ENCODE assay signal across 24 cellular contexts in the genomic region with DNA sequence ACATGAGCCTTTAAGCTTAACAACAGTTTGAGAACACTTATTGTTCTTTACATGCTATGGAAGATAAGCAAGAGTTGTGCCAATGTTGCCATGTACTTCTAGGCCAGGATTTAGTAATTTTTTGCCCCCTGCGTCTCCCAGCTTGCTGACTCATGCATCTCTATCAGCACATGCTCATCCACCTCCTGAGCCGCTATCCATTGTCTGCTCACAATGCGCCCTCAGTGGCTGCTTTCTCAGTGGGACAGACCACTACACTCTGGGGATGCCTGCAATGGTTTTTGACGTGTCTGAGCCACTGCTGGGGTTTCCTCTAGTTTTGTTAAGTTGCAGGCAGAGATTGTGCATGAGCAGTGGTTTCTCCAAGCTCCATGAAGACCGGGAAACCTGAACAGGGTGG. TPM values are rescaled to one million over a fixed set of nuclear protein-coding genes. Genes with fewer than 3 reads are reported as not detected.
DNase-seq lines count a peak whose midpoint lies in the region; ATAC-seq, FAIRE-seq and TF ChIP-seq lines count a peak whose summit lies in the region.
"Had no signal": no experiment of that assay in that cellular context is flagged by ENCODE, and none has a peak within 500 bp of the region (broad histone marks: within the 10 kb centered on the region; RNA-seq: fewer than 3 reads in every experiment).

No MANE protein-coding gene starts in this region.

- H3K27me3 ChIP-seq in A673 (replicated peaks; ENCODE audit: insufficient read depth, low read depth, low read length, poor library complexity) (no peaks in the 10 kb centered on the region), mesendoderm (ENCODE audit: insufficient read depth, low read length, poor library complexity) (no peaks in the 10 kb centered on the region)
- H3K27me3 ChIP-seq: gastroesophageal sphincter, sigmoid colon, SJSA1 had no signal

- no peak for FAIRE-seq in GM12891 (lab: Jason Lieb, UNC)
- FAIRE-seq: D721Med, GM18507, RCC 7860 had no signal

- no peak overlapping the region for H2BK120ac ChIP-seq in mesendoderm (ENCODE audit: low read depth, low read length)

- H3K23ac ChIP-seq in mesendoderm (ENCODE audit: low read length), result no peak overlapping the region

- peaks cover 2% of the 10 kb centered on the region for H3K36me3 Mint-ChIP-seq in T-helper 17 cell (ENCODE audit: low read depth)

- H3K27ac ChIP-seq in A673 (ENCODE audit: low read depth, low read length, poor library complexity, severe bottlenecking), result no peak overlapping the region
- H3K27ac ChIP-seq in mesendoderm (ENCODE audit: low read depth, low read length), result no peak overlapping the region
- H3K27ac ChIP-seq: gastroesophageal sphincter, parathyroid adenoma, sigmoid colon, SJSA1 had no signal

- peaks cover 6% of the 10 kb centered on the region for H3K79me2 ChIP-seq in mesendoderm (ENCODE audit: control insufficient read depth, insufficient read depth, low read length)

- no peaks in the 10 kb centered on the region for H3K9me3 ChIP-seq in A673 (ENCODE audit: low read depth, low read length, poor library complexity, severe bottlenecking)
- H3K9me3 ChIP-seq in T-helper 17 cell (ENCODE audit: control insufficient read depth, low read length, poor library complexity, severe bottlenecking), result no peaks in the 10 kb centered on the region
- H3K9me3 ChIP-seq: gastroesophageal sphincter, sigmoid colon, SJSA1 had no signal

- H2AK5ac ChIP-seq in mesendoderm (ENCODE audit: low read length), result no peak overlapping the region

- intact Hi-C loops in A673 (cut with micrococcal nuclease; ENCODE audit: unreplicated experiment), result no loop called here
- intact Hi-C loops in lower leg skin (cut with DNase I; ENCODE audit: low total_unique reads), result no loop called here

- no peak overlapping the region for H3K4me3 Mint-ChIP-seq in T-helper 17 cell
- H3K4me3 Mint-ChIP-seq: activated CD4-positive, alpha-beta T cell treated with anti-CD3 and anti-CD28 coated beads, Interleukin-2, amount 10 ng/mL, durations not matched to agents 7 days and 5 days; CD14-positive monocyte; IgD-negative memory B cell; natural killer cell had no signal

- CTCF ChIA-PET in A673 (lab: Charles Lee), result no interaction called here

- H3K27ac Mint-ChIP-seq in T-helper 17 cell, result peak overlapping the region; percentile 16
- H3K27ac Mint-ChIP-seq: activated CD4-positive, alpha-beta T cell treated with anti-CD3 and anti-CD28 coated beads, Interleukin-2, amount 10 ng/mL, durations not matched to agents 7 days and 5 days; IgD-negative memory B cell; natural killer cell had no signal

- peak overlapping the region; percentile 62 for H3K4ac ChIP-seq in mesendoderm (ENCODE audit: low read depth, low read length)

- POLR2A ChIA-PET in A673 (lab: Charles Lee; ENCODE audit: low non-redundant PET), result no interaction called here

- no peak for TF ChIP-seq POLR2A in GM12891 (IDR thresholded peaks at IDR 0.05; ENCODE audit: low read depth, low read length)
- no peak for TF ChIP-seq POLR2A in lower leg skin (IDR thresholded peaks at IDR 0.05)

- H3K56ac ChIP-seq in mesendoderm (ENCODE audit: low read length), result no peak overlapping the region

- peaks cover 15% of the 10 kb centered on the region for H3K4me1 Mint-ChIP-seq in T-helper 17 cell

- no peak for ATAC-seq in T-helper 17 cell
- ATAC-seq: gastroesophageal sphincter, natural killer cell had no signal

- no peak overlapping the region for H3K4me2 ChIP-seq in mesendoderm (ENCODE audit: low read length)

- no peak overlapping the region for H4K5ac ChIP-seq in mesendoderm (ENCODE audit: low read length)

- H3K27me3 Mint-ChIP-seq in T-helper 17 cell, result no peaks in the 10 kb centered on the region
- H3K27me3 Mint-ChIP-seq: activated CD4-positive, alpha-beta T cell treated with anti-CD3 and anti-CD28 coated beads, Interleukin-2, amount 10 ng/mL, durations not matched to agents 7 days and 5 days; IgD-negative memory B cell had no signal

- H3K4me1 ChIP-seq in A673 (ENCODE audit: insufficient read depth, low read length, poor library complexity, severe bottlenecking), result no peaks in the 10 kb centered on the region
- H3K4me1 ChIP-seq in mesendoderm (ENCODE audit: control insufficient read depth, low read depth, low read length), result peaks cover 3% of the 10 kb centered on the region
- H3K4me1 ChIP-seq: parathyroid adenoma, sigmoid colon, SJSA1 had no signal

- no peak overlapping the region for H3K18ac ChIP-seq in mesendoderm (ENCODE audit: low read length)

- DNase-seq in A673 (ENCODE audit: low spot score), result peak; percentile 48
- DNase-seq in T-helper 17 cell, result no peak
- peak; percentile 54 to 58 for DNase-seq in cardiac fibroblast (ENCODE audit: low read depth in 2 of 2)
- DNase-seq in mesendoderm, result peak; percentile 25
- no peak for DNase-seq in SKM-1 (lab: John Stamatoyannopoulos, UW; ENCODE audit: unreplicated experiment)
- DNase-seq in GM12891 (ENCODE audit: insufficient read length, low spot score), result no peak
- DNase-seq in lower leg skin (ENCODE audit: low spot score in 2 of 2), result no peak
- no peak for DNase-seq in NCI-H82 (lab: John Stamatoyannopoulos, UW)
- DNase-seq: activated CD4-positive, alpha-beta T cell treated with anti-CD3 and anti-CD28 coated beads, Interleukin-2, amount 10 ng/mL, durations not matched to agents 7 days and 5 days; activated gamma-delta T cell; central memory CD4-positive, alpha-beta T cell; H7; natural killer cell; NCI-H2081 treated with DMSO at 0.1 percent for 48 hours; NCI-H524 treated with DMSO at 0.1 percent for 48 hours; sigmoid colon had no signal

- no peak overlapping the region for H3K9ac ChIP-seq in mesendoderm (ENCODE audit: low read length)
- H3K9ac ChIP-seq: parathyroid adenoma had no signal

- H3K79me1 ChIP-seq in mesendoderm (ENCODE audit: low read length), result peaks cover 10% of the 10 kb centered on the region

- no peak overlapping the region for H4K8ac ChIP-seq in mesendoderm (ENCODE audit: low read depth, low read length)

- no peak overlapping the region for H2BK15ac ChIP-seq in mesendoderm (replicated peaks; ENCODE audit: low read depth)

- H3K36me3 ChIP-seq in A673 (ENCODE audit: insufficient read depth, low read length, poor library complexity, severe bottlenecking), result peaks cover 15% of the 10 kb centered on the region
- peaks cover 4% of the 10 kb centered on the region for H3K36me3 ChIP-seq in mesendoderm (ENCODE audit: control insufficient read depth, insufficient read depth, low read length)

- no peak overlapping the region for H3K4me3 ChIP-seq in A673 (ENCODE audit: low read depth, low read length, poor library complexity, severe bottlenecking)
- no peak overlapping the region for H3K4me3 ChIP-seq in cardiac fibroblast (replicated peaks in 1 of 2; ENCODE audit: low read depth in 2 of 2, low read length in 2 of 2)
- no peak overlapping the region for H3K4me3 ChIP-seq in mesendoderm (ENCODE audit: low read length)
- H3K4me3 ChIP-seq in lower leg skin (ENCODE audit: low read depth, poor library complexity, severe bottlenecking), result no peak overlapping the region
- H3K4me3 ChIP-seq: gastroesophageal sphincter, sigmoid colon, SJSA1 had no signal

- WGBS in mesendoderm (ENCODE audit: extremely low coverage, insufficient coverage, low lambda C conversion rate), result no CpG with 5 or more reads among the region's 5 CpGs
- 92 to 93% methylated on average over 5 of the region's 5 CpGs for WGBS in lower leg skin, 2 donors

- BruUV-seq in A673 (replicated peaks; lab: Mats Ljungman, UMichigan), result no TSS peak

- H2BK5ac ChIP-seq in mesendoderm (ENCODE audit: low read length), result no peak overlapping the region

- no peak for TF ChIP-seq CTCF in A673 (conservative IDR thresholded peaks at IDR 0.05; ENCODE audit: low read depth, low read length)
- no peak for TF ChIP-seq CTCF in cardiac fibroblast (IDR thresholded peaks at IDR 0.05; ENCODE audit: low read depth, low read length)
- no peak for TF ChIP-seq CTCF in lower leg skin (IDR thresholded peaks at IDR 0.05)

TF ChIP-seq in GM12891, 5 proteins besides CTCF, POLR2A, EP300 and RAD21:
- no peak for TF ChIP-seq SPI1 (IDR thresholded peaks at IDR 0.05; ENCODE audit: low read depth, low read length)
- no peak for TF ChIP-seq PAX5 (IDR thresholded peaks at IDR 0.05; ENCODE audit: insufficient read depth, low read length, severe bottlenecking)
- no peak for TF ChIP-seq POU2F2 (IDR thresholded peaks at IDR 0.05; ENCODE audit: low read depth, low read length)
- no peak for TF ChIP-seq POLR2AphosphoS5 (IDR thresholded peaks at IDR 0.05; ENCODE audit: low read depth, low read length)
- no peak for TF ChIP-seq TAF1 (IDR thresholded peaks at IDR 0.05; ENCODE audit: low read depth, low read length)

RNA-seq across cellular contexts. Expression of gene PHF2, which starts 50.9 kb away (rescaled TPM):
- 32.7 and 34.5 TPM in 2 replicates for total RNA-seq in A673 (2021)
- 10 to 100 TPM; 24.8 to 27.1 TPM for total RNA-seq in T-helper 17 cell
- 6.5 TPM for polyA plus RNA-seq in mesendoderm (2013, experiment 1 of 2)
- polyA plus RNA-seq in mesendoderm (2013, experiment 2 of 2), result 7.1 TPM
- 4.2 TPM for polyA plus RNA-seq in GM12891 (2012; ENCODE audit: low read depth, missing spikeins)
- total RNA-seq in lower leg skin, result 10 to 100 TPM; 23.3 to 33.1 (median 28.6) TPM

Comparison
In these comparisons a context has a peak if more than half of its experiments do, and no peak if none do; other contexts are left out.
1. DNase-seq: peak in A673 (single experiment), cardiac fibroblast (2 of 2) and mesendoderm (single experiment); none in T-helper 17 cell (0 of 3), SKM-1 (single experiment), GM12891 (single experiment), lower leg skin (0 of 2) and NCI-H82 (single experiment).